ENCODE assay signal across 2 cellular contexts in genomic region chr2:179226203-179226960, GRCh38.
TF ChIP-seq lines count a peak whose summit lies in the region.

No MANE protein-coding gene starts in this region.

TF ChIP-seq in liver, 16 proteins besides CTCF, POLR2A, EP300 and RAD21 (continued from another document):
- TF ChIP-seq MAX (IDR thresholded peaks at IDR 0.05) (no peak), FOXA1 (IDR thresholded peaks at IDR 0.05) (no peak), EGR1 (IDR thresholded peaks at IDR 0.05; ENCODE audit: low read depth in 2 of 2) (no peak), GABPA (IDR thresholded peaks at IDR 0.05 in 1 of 2, conservative IDR thresholded peaks at IDR 0.05 in 1 of 2) (no peak), NR2F2 (IDR thresholded peaks at IDR 0.05) (no peak), YY1 (IDR thresholded peaks at IDR 0.05) (peak; percentile 78), RXRA (IDR thresholded peaks at IDR 0.05) (no peak), HNF4A (conservative IDR thresholded peaks at IDR 0.05) (peak in 1 of 2 donors; percentile 27), SP1 (IDR thresholded peaks at IDR 0.05) (no peak), HNF4G (IDR thresholded peaks at IDR 0.05) (no peak), ZBTB33 (IDR thresholded peaks at IDR 0.05) (no peak), REST (IDR thresholded peaks at IDR 0.05) (peak; percentile 67), ATF3 (IDR thresholded peaks at IDR 0.05) (no peak), TAF1 (conservative IDR thresholded peaks at IDR 0.05) (no peak)

TF ChIP-seq in HepG2, 621 proteins besides CTCF, POLR2A, EP300 and RAD21:
- TF ChIP-seq ZBED4 (CRISPR knock-in tag; IDR thresholded peaks at IDR 0.05; ENCODE audit: borderline replicate concordance) (no peak), MAFF (IDR thresholded peaks at IDR 0.05; ENCODE audit: low read depth, low read length) (no peak), HCFC1 (IDR thresholded peaks at IDR 0.05; ENCODE audit: low read depth, low read length) (no peak), CSRNP2 (CRISPR knock-in tag; conservative IDR thresholded peaks at IDR 0.05; ENCODE audit: low read depth) (no peak), SMARCE1 (IDR thresholded peaks at IDR 0.05; ENCODE audit: borderline replicate concordance) (no peak), ZBTB39 (CRISPR knock-in tag; IDR thresholded peaks at IDR 0.05) (no peak), CERS6 (CRISPR knock-in tag; IDR thresholded peaks at IDR 0.05) (no peak), ZNF563 (CRISPR knock-in tag; IDR thresholded peaks at IDR 0.05) (no peak), BCL6 (CRISPR knock-in tag; IDR thresholded peaks at IDR 0.05) (no peak), DBP (CRISPR knock-in tag; IDR thresholded peaks at IDR 0.05; ENCODE audit: not compliant biosample characterization) (no peak), HMGXB4 (CRISPR knock-in tag; IDR thresholded peaks at IDR 0.05; ENCODE audit: borderline replicate concordance in 1 of 2, low read depth in 1 of 2) (no peak), BHLHE40 (IDR thresholded peaks at IDR 0.05; ENCODE audit: low read length) (no peak), ZNF746 (CRISPR knock-in tag; IDR thresholded peaks at IDR 0.05) (no peak), ZFX (CRISPR knock-in tag; IDR thresholded peaks at IDR 0.05; ENCODE audit: low read depth) (no peak), REST (IDR thresholded peaks at IDR 0.05; ENCODE audit: borderline replicate concordance in 1 of 2, low read depth in 1 of 2, low read length in 2 of 2) (no peak), ZNF44 (CRISPR knock-in tag; IDR thresholded peaks at IDR 0.05) (no peak)
